Comparison of ENCODE assay signal across 19 cellular contexts in genomic region chr5:176373100-176373818, GRCh38. TPM values are rescaled to one million over a fixed set of nuclear protein-coding genes. Genes with fewer than 3 reads are reported as not detected.
DNase-seq lines count a peak whose midpoint lies in the region; ATAC-seq and TF ChIP-seq lines count a peak whose summit lies in the region.
"Had no signal": no experiment of that assay in that cellular context is flagged by ENCODE, and none has a peak within 500 bp of the region (broad histone marks: within the 10 kb centered on the region; RNA-seq: fewer than 3 reads in every experiment).

No MANE protein-coding gene starts in this region.

- TF ChIP-seq CTCF in left ventricle myocardium inferior (IDR thresholded peaks at IDR 0.05; ENCODE audit: borderline replicate concordance), result no peak

- no peaks in the 10 kb centered on the region for H3K27me3 Mint-ChIP-seq in stimulated activated memory B cell treated with anti-CD40 and anti-IgM and Interleukin-4, amounts not matched to agents 10 μg/mL and 1 μg/mL and 100 μg/mL, for 72 hours
- no peaks in the 10 kb centered on the region for H3K27me3 Mint-ChIP-seq in activated CD8-positive, alpha-beta memory T cell treated with anti-CD3 and anti-CD28 coated beads, Interleukin-2, amount 10 ng/mL, durations not matched to agents 7 days and 5 days
- H3K27me3 Mint-ChIP-seq in T-helper 2 cell treated with Interferon-gamma antibody and Interleukin-4, amounts not matched to agents 5 μg/mL and 100 μg/mL, for 36 hours (ENCODE audit: low read depth), result no peaks in the 10 kb centered on the region

- H3K27me3 ChIP-seq in H7 (ENCODE audit: control insufficient read depth, insufficient read depth, low read length) (no peaks in the 10 kb centered on the region), adipocyte (replicated peaks; ENCODE audit: control insufficient read depth, insufficient read depth, low read length) (no peaks in the 10 kb centered on the region), left ventricle myocardium inferior (ENCODE audit: low read depth) (no peaks in the 10 kb centered on the region)

- intact Hi-C loops in left ventricle myocardium inferior (cut with micrococcal nuclease), result no loop called here

- H3K27ac ChIP-seq in left ventricle myocardium inferior (replicated peaks), result peak overlapping the region; percentile 72
- H3K27ac ChIP-seq: C4-2B, epithelial cell of prostate, VCaP had no signal

- H3K9me3 ChIP-seq in adipocyte (ENCODE audit: control insufficient read depth, low read length) (no peaks in the 10 kb centered on the region), left ventricle myocardium inferior (replicated peaks) (no peaks in the 10 kb centered on the region)

- no peak overlapping the region for H3K4me3 Mint-ChIP-seq in stimulated activated memory B cell treated with anti-CD40 and anti-IgM and Interleukin-4, amounts not matched to agents 10 μg/mL and 1 μg/mL and 100 μg/mL, for 72 hours
- no peak overlapping the region for H3K4me3 Mint-ChIP-seq in activated CD8-positive, alpha-beta memory T cell treated with anti-CD3 and anti-CD28 coated beads, Interleukin-2, amount 10 ng/mL, durations not matched to agents 7 days and 5 days
- H3K4me3 Mint-ChIP-seq in T-helper 2 cell treated with Interferon-gamma antibody and Interleukin-4, amounts not matched to agents 5 μg/mL and 100 μg/mL, for 36 hours, result no peak overlapping the region
- H3K4me3 Mint-ChIP-seq: activated CD8-positive, alpha-beta T cell treated with anti-CD3 and anti-CD28 coated beads, Interleukin-2, amount 10 ng/mL, durations not matched to agents 7 days and 5 days; GM23338; nephron progenitor cell had no signal

- no peaks in the 10 kb centered on the region for H3K9me3 Mint-ChIP-seq in stimulated activated memory B cell treated with anti-CD40 and anti-IgM and Interleukin-4, amounts not matched to agents 10 μg/mL and 1 μg/mL and 100 μg/mL, for 72 hours
- H3K9me3 Mint-ChIP-seq in activated CD8-positive, alpha-beta memory T cell treated with anti-CD3 and anti-CD28 coated beads, Interleukin-2, amount 10 ng/mL, durations not matched to agents 7 days and 5 days (ENCODE audit: low read depth), result no peaks in the 10 kb centered on the region
- H3K9me3 Mint-ChIP-seq in T-helper 2 cell treated with Interferon-gamma antibody and Interleukin-4, amounts not matched to agents 5 μg/mL and 100 μg/mL, for 36 hours, result no peaks in the 10 kb centered on the region
- H3K9me3 Mint-ChIP-seq: GM23338, nephron progenitor cell had no signal

- H3K36me3 ChIP-seq in H7 (replicated peaks; ENCODE audit: control insufficient read depth, insufficient read depth, low read length), result no peaks in the 10 kb centered on the region; the same call in 1 of the 2 replicates
- H3K36me3 ChIP-seq in adipocyte (ENCODE audit: control insufficient read depth, insufficient read depth, low read length, severe bottlenecking), result peaks cover 4% of the 10 kb centered on the region
- H3K36me3 ChIP-seq in left ventricle myocardium inferior, result peaks cover 16% of the 10 kb centered on the region

- H3K4me1 ChIP-seq in adipocyte (ENCODE audit: control insufficient read depth, insufficient read depth, low read length) (peaks cover 13% of the 10 kb centered on the region), left ventricle myocardium inferior (peaks cover 48% of the 10 kb centered on the region)

- peaks cover 34% of the 10 kb centered on the region for H3K36me3 Mint-ChIP-seq in stimulated activated memory B cell treated with anti-CD40 and anti-IgM and Interleukin-4, amounts not matched to agents 10 μg/mL and 1 μg/mL and 100 μg/mL, for 72 hours
- H3K36me3 Mint-ChIP-seq in activated CD8-positive, alpha-beta memory T cell treated with anti-CD3 and anti-CD28 coated beads, Interleukin-2, amount 10 ng/mL, durations not matched to agents 7 days and 5 days, result no peaks in the 10 kb centered on the region
- peaks cover 1% of the 10 kb centered on the region for H3K36me3 Mint-ChIP-seq in T-helper 2 cell treated with Interferon-gamma antibody and Interleukin-4, amounts not matched to agents 5 μg/mL and 100 μg/mL, for 36 hours (ENCODE audit: low read depth)

- H3K27ac Mint-ChIP-seq in stimulated activated memory B cell treated with anti-CD40 and anti-IgM and Interleukin-4, amounts not matched to agents 10 μg/mL and 1 μg/mL and 100 μg/mL, for 72 hours, result no peak overlapping the region
- no peak overlapping the region for H3K27ac Mint-ChIP-seq in activated CD8-positive, alpha-beta memory T cell treated with anti-CD3 and anti-CD28 coated beads, Interleukin-2, amount 10 ng/mL, durations not matched to agents 7 days and 5 days
- no peak overlapping the region for H3K27ac Mint-ChIP-seq in T-helper 2 cell treated with Interferon-gamma antibody and Interleukin-4, amounts not matched to agents 5 μg/mL and 100 μg/mL, for 36 hours
- H3K27ac Mint-ChIP-seq: activated CD8-positive, alpha-beta T cell treated with anti-CD3 and anti-CD28 coated beads, Interleukin-2, amount 10 ng/mL, durations not matched to agents 7 days and 5 days; GM23338; nephron progenitor cell had no signal

- peak; percentile 80 for ATAC-seq in stimulated activated memory B cell treated with anti-CD40 and anti-IgM and Interleukin-4, amounts not matched to agents 10 μg/mL and 1 μg/mL and 100 μg/mL, for 72 hours
- ATAC-seq in activated CD8-positive, alpha-beta memory T cell treated with anti-CD3 and anti-CD28 coated beads, Interleukin-2, amount 10 ng/mL, durations not matched to agents 7 days and 5 days, result no peak
- ATAC-seq: activated CD8-positive, alpha-beta T cell treated with anti-CD3 and anti-CD28 coated beads, Interleukin-2, amount 10 ng/mL, durations not matched to agents 7 days and 5 days; GM23338 had no signal

- CTCF ChIA-PET in activated CD8-positive, alpha-beta memory T cell treated with anti-CD3 and anti-CD28 coated beads, Interleukin-2, amount 10 ng/mL, durations not matched to agents 7 days and 5 days (lab: Charles Lee), result interaction anchor here (1.5 kb wide), 1 partner anchor 74 kb away, joined by 4 read pairs; no protein-coding TSS in a partner anchor

- no peaks in the 10 kb centered on the region for H3K4me1 Mint-ChIP-seq in stimulated activated memory B cell treated with anti-CD40 and anti-IgM and Interleukin-4, amounts not matched to agents 10 μg/mL and 1 μg/mL and 100 μg/mL, for 72 hours
- no peaks in the 10 kb centered on the region for H3K4me1 Mint-ChIP-seq in activated CD8-positive, alpha-beta memory T cell treated with anti-CD3 and anti-CD28 coated beads, Interleukin-2, amount 10 ng/mL, durations not matched to agents 7 days and 5 days
- no peaks in the 10 kb centered on the region for H3K4me1 Mint-ChIP-seq in T-helper 2 cell treated with Interferon-gamma antibody and Interleukin-4, amounts not matched to agents 5 μg/mL and 100 μg/mL, for 36 hours (ENCODE audit: low read depth)
- H3K4me1 Mint-ChIP-seq: GM23338, nephron progenitor cell had no signal

- DNase-seq in H7, result peak; percentile 7
- DNase-seq in adipocyte (ENCODE audit: low read depth), result no peak
- peak; percentile 38 for DNase-seq in left ventricle myocardium inferior
- no peak for DNase-seq in activated CD8-positive, alpha-beta memory T cell treated with anti-CD3 and anti-CD28 coated beads, Interleukin-2, amount 10 ng/mL, durations not matched to agents 7 days and 5 days
- no peak for DNase-seq in hippocampal formation (lab: John Stamatoyannopoulos, UW)
- DNase-seq in T-helper 2 cell treated with Interferon-gamma antibody and Interleukin-4, amounts not matched to agents 5 μg/mL and 100 μg/mL, for 36 hours (ENCODE audit: low spot score), result no peak
- DNase-seq: activated CD8-positive, alpha-beta T cell treated with anti-CD3 and anti-CD28 coated beads, Interleukin-2, amount 10 ng/mL, durations not matched to agents 7 days and 5 days; NCI-H1417; NCI-H226; nephron progenitor cell; PC-9; retina; stimulated activated CD4-positive, alpha-beta T cell treated with anti-CD3 and anti-CD28 coated beads, Interleukin-4, amount 100 ng/mL, for 24 hours had no signal

- H3K9ac ChIP-seq in adipocyte (ENCODE audit: low read length), result no peak overlapping the region

- H3K4me3 ChIP-seq in H7 (ENCODE audit: insufficient read depth, low read depth, low read length) (no peak overlapping the region), adipocyte (ENCODE audit: low read length) (peak overlapping the region; percentile 10), left ventricle myocardium inferior (no peak overlapping the region)
- H3K4me3 ChIP-seq: GM23338, lung, PC-9 had no signal

RNA-seq across cellular contexts. Expression of gene ARL10, which starts 8.0 kb away (rescaled TPM):
- 3.3 and 6.7 TPM in 2 replicates for total RNA-seq in H7 (2014; rRNA removed; shearing (Covaris generic))
- 6.0 TPM for total RNA-seq in left ventricle myocardium inferior
- 1 to 10 TPM; 6.3 to 9.0 TPM for total RNA-seq in activated CD8-positive, alpha-beta memory T cell treated with anti-CD3 and anti-CD28 coated beads, Interleukin-2, amount 10 ng/mL, durations not matched to agents 7 days and 5 days

RNA-seq across cellular contexts. Expression of gene KIAA1191, which starts 11.7 kb away (rescaled TPM):
- total RNA-seq in H7 (2014; rRNA removed; shearing (Covaris generic)), result 77.3 and 78.2 TPM in 2 replicates
- 91.6 TPM for total RNA-seq in left ventricle myocardium inferior
- total RNA-seq in activated CD8-positive, alpha-beta memory T cell treated with anti-CD3 and anti-CD28 coated beads, Interleukin-2, amount 10 ng/mL, durations not matched to agents 7 days and 5 days, result 10 to 100 TPM; 50.0 to 53.1 TPM

RNA-seq across cellular contexts. Expression of gene NOP16, which starts 15.1 kb away (rescaled TPM):
- total RNA-seq in H7 (2014; rRNA removed; shearing (Covaris generic)), result 46.9 and 56.2 TPM in 2 replicates
- 19.1 TPM for total RNA-seq in left ventricle myocardium inferior
- total RNA-seq in activated CD8-positive, alpha-beta memory T cell treated with anti-CD3 and anti-CD28 coated beads, Interleukin-2, amount 10 ng/mL, durations not matched to agents 7 days and 5 days, result 10 to 100 TPM; 44.8 to 68.3 TPM

RNA-seq across cellular contexts. Expression of gene HIGD2A, which starts 15.3 kb away (rescaled TPM):
- 232 and 237 TPM in 2 replicates for total RNA-seq in H7 (2014; rRNA removed; shearing (Covaris generic))
- total RNA-seq in left ventricle myocardium inferior, result 217 TPM
- total RNA-seq in activated CD8-positive, alpha-beta memory T cell treated with anti-CD3 and anti-CD28 coated beads, Interleukin-2, amount 10 ng/mL, durations not matched to agents 7 days and 5 days, result 10 to 100 TPM; 86.0 to 87.7 TPM

RNA-seq across cellular contexts. Expression of gene CLTB, which starts 43.1 kb away (rescaled TPM):
- total RNA-seq in H7 (2014; rRNA removed; shearing (Covaris generic)), result 50.5 and 67.2 TPM in 2 replicates
- total RNA-seq in left ventricle myocardium inferior, result 216 TPM
- total RNA-seq in activated CD8-positive, alpha-beta memory T cell treated with anti-CD3 and anti-CD28 coated beads, Interleukin-2, amount 10 ng/mL, durations not matched to agents 7 days and 5 days, result 10 to 100 TPM; 56.7 to 61.8 TPM

Comparison
In these comparisons a context has a peak if more than half of its experiments do, and no peak if none do; other contexts are left out.
1. DNase-seq: peak in H7 (single experiment) and left ventricle myocardium inferior (single experiment); none in adipocyte (single experiment), activated CD8-positive, alpha-beta memory T cell treated with anti-CD3 and anti-CD28 coated beads, Interleukin-2, amount 10 ng/mL, durations not matched to agents 7 days and 5 days (single experiment), hippocampal formation (0 of 2) and T-helper 2 cell treated with Interferon-gamma antibody and Interleukin-4, amounts not matched to agents 5 μg/mL and 100 μg/mL, for 36 hours (single experiment).